ENCODE assay signal across 9 cellular contexts in the genomic region with DNA sequence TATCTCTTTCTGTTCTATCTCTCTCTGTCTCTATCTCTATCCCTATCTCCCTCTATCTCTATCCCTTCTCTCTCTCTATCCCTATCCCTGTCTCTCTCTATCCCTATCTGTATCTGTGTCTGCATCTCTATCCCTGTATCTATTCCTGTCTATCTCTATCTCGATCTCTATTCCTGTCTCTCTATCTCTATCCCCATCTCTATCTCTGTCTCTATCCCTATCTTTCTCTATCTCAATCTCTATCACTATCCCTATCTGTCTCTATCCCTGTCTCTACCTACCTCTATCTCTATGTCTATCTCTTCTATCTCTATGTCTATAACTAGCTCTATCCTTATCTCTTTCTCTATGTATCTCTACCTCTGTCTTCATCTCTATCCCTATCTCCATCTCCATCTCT.
"Had no signal": no experiment of that assay in that cellular context is flagged by ENCODE, and none has a peak within 500 bp of the region (broad histone marks: within the 10 kb centered on the region; RNA-seq: fewer than 3 reads in every experiment).

No MANE protein-coding gene starts in this region.

- H3K4me1 Mint-ChIP-seq: IgD-negative memory B cell had no signal

- H3K4me2 ChIP-seq: KMS-11 had no signal

- H3K27me3 Mint-ChIP-seq: IgD-negative memory B cell had no signal

- H3K9ac ChIP-seq: KMS-11 had no signal

- H3K27ac ChIP-seq: HL-60, KMS-11 had no signal

- H3K27ac Mint-ChIP-seq: IgD-negative memory B cell had no signal

- DNase-seq: IMR-90, Karpas-422, KBM-7, KG1 had no signal

- H3K9me3 Mint-ChIP-seq: IgD-negative memory B cell had no signal

- ATAC-seq: HepG2 had no signal

- H3K4me3 Mint-ChIP-seq: IgD-negative memory B cell had no signal

- FAIRE-seq: HepG2, HTR-8/SVneo had no signal
